In genomic region chr12:2117541-2117940, GRCh38 we compare ENCODE assay signal across 20 cellular contexts.
A peak's percentile ranks its signal among the peaks of the same experiment; 100 is the strongest.
DNase-seq lines count a peak whose midpoint lies in the region; ATAC-seq and TF ChIP-seq lines count a peak whose summit lies in the region.
"Had no signal": no experiment of that assay in that cellular context is flagged by ENCODE, and none has a peak within 500 bp of the region (broad histone marks: within the 10 kb centered on the region; RNA-seq: fewer than 3 reads in every experiment).

No MANE protein-coding gene starts in this region.

- H3K27me3 ChIP-seq in right atrium auricular region (no peaks in the 10 kb centered on the region), right cardiac atrium (ENCODE audit: control insufficient read depth, insufficient read depth) (no peaks in the 10 kb centered on the region), rectal smooth muscle tissue (ENCODE audit: control insufficient read depth, insufficient read depth, low read length) (no peaks in the 10 kb centered on the region), uterus (no peaks in the 10 kb centered on the region)
- H3K27me3 ChIP-seq: BLaER1, Peyer's patch had no signal

- no peak for DNase-seq in right atrium auricular region (ENCODE audit: low spot score)
- DNase-seq in right cardiac atrium = no peak
- no peak for DNase-seq in coronary artery (ENCODE audit: low spot score)
- peak in 1 of 2 donors; percentile 15 for DNase-seq in uterus
- DNase-seq in endothelial cell (ENCODE audit: low spot score) = no peak
- DNase-seq in NCI-H1105 treated with DMSO at 0.1 percent for 48 hours (lab: John Stamatoyannopoulos, UW) = no peak
- DNase-seq: CD4-positive, alpha-beta memory T cell; DMS153; GDM1; NCI-H1092 treated with DMSO at 0.1 percent for 48 hours; NCI-H2081; NCI-H510A; NCI-H748 treated with DMSO at 0.1 percent for 48 hours; NK-92 treated with Interleukin-12 subunit alpha and Interleukin-12 subunit beta, amount 100 ng/mL, for 24 hours; SHP77 had no signal

- H3K36me3 ChIP-seq in right atrium auricular region = peaks cover 66% of the 10 kb centered on the region
- H3K36me3 ChIP-seq in rectal smooth muscle tissue (ENCODE audit: control insufficient read depth, insufficient read depth, low read length) = no peaks in the 10 kb centered on the region
- no peaks in the 10 kb centered on the region for H3K36me3 ChIP-seq in uterus
- H3K36me3 ChIP-seq: BLaER1, HAP-1, Peyer's patch had no signal

- no peaks in the 10 kb centered on the region for H3K9me3 ChIP-seq in right atrium auricular region
- no peaks in the 10 kb centered on the region for H3K9me3 ChIP-seq in right cardiac atrium (ENCODE audit: control insufficient read depth, low read length)
- H3K9me3 ChIP-seq in uterus = no peaks in the 10 kb centered on the region
- H3K9me3 ChIP-seq: BLaER1, HAP-1, Peyer's patch had no signal

- peak overlapping the region; percentile 34 to 55 for H3K27ac ChIP-seq in right atrium auricular region
- no peak overlapping the region for H3K27ac ChIP-seq in right cardiac atrium (ENCODE audit: low read length)
- peak overlapping the region; percentile 80 to 90 for H3K27ac ChIP-seq in coronary artery
- H3K27ac ChIP-seq in rectal smooth muscle tissue (ENCODE audit: low read depth, low read length) = peak overlapping the region; percentile 78
- peak overlapping the region; percentile 19 to 82 for H3K27ac ChIP-seq in uterus
- H3K27ac ChIP-seq: BLaER1, Peyer's patch had no signal

- peaks cover 0 to 34% of the 10 kb centered on the region in 2 donors for H3K4me1 ChIP-seq in right atrium auricular region
- H3K4me1 ChIP-seq in right cardiac atrium (ENCODE audit: control insufficient read depth, insufficient read depth, low read length) = peaks cover 13% of the 10 kb centered on the region
- peaks cover 35% of the 10 kb centered on the region for H3K4me1 ChIP-seq in rectal smooth muscle tissue (ENCODE audit: control insufficient read depth, insufficient read depth, low read length)
- peaks cover 0 to 11% of the 10 kb centered on the region in 2 donors for H3K4me1 ChIP-seq in uterus
- H3K4me1 ChIP-seq: BLaER1, HAP-1 had no signal

- no peak overlapping the region for H3K4me3 ChIP-seq in right atrium auricular region
- H3K4me3 ChIP-seq in right cardiac atrium (ENCODE audit: low read length) = no peak overlapping the region
- no peak overlapping the region for H3K4me3 ChIP-seq in coronary artery
- H3K4me3 ChIP-seq in rectal smooth muscle tissue (ENCODE audit: low read length) = no peak overlapping the region
- H3K4me3 ChIP-seq in uterus = no peak overlapping the region
- H3K4me3 ChIP-seq: BLaER1, HAP-1, K562, Peyer's patch had no signal

- no peak for ATAC-seq in right cardiac atrium

- H3K9me3 Mint-ChIP-seq in endothelial cell (ENCODE audit: unreplicated experiment) = no peaks in the 10 kb centered on the region
- H3K9me3 Mint-ChIP-seq: CD4-positive, alpha-beta memory T cell had no signal

- peaks cover 6% of the 10 kb centered on the region for H3K36me3 Mint-ChIP-seq in endothelial cell (ENCODE audit: low read depth, unreplicated experiment)
- H3K36me3 Mint-ChIP-seq: CD4-positive, alpha-beta memory T cell had no signal

- no peak for TF ChIP-seq POLR2A in uterus (IDR thresholded peaks at IDR 0.05)

- H3K27ac Mint-ChIP-seq in endothelial cell (ENCODE audit: unreplicated experiment) = no peak overlapping the region

- TF ChIP-seq CTCF in right atrium auricular region (IDR thresholded peaks at IDR 0.05) = no peak
- TF ChIP-seq CTCF in coronary artery (IDR thresholded peaks at IDR 0.05) = no peak
- TF ChIP-seq CTCF in uterus (IDR thresholded peaks at IDR 0.05) = no peak
- TF ChIP-seq CTCF in endothelial cell (IDR thresholded peaks at IDR 0.05; ENCODE audit: unreplicated experiment) = no peak

- H3K4me1 Mint-ChIP-seq in endothelial cell (ENCODE audit: unreplicated experiment) = no peaks in the 10 kb centered on the region
- H3K4me1 Mint-ChIP-seq: CD4-positive, alpha-beta memory T cell had no signal

- no peak overlapping the region for H3K4me3 Mint-ChIP-seq in endothelial cell (ENCODE audit: unreplicated experiment)
- H3K4me3 Mint-ChIP-seq: CD4-positive, alpha-beta memory T cell had no signal

- WGBS in right cardiac atrium = 94% methylated on average over 7 of the region's 7 CpGs

- no peak overlapping the region for H3K9ac ChIP-seq in rectal smooth muscle tissue (ENCODE audit: low read length)
- H3K9ac ChIP-seq: BLaER1 had no signal

- H3K27me3 Mint-ChIP-seq in endothelial cell (ENCODE audit: unreplicated experiment) = peaks cover 1% of the 10 kb centered on the region

- intact Hi-C loops in right cardiac atrium (cut with DNase I) = no loop called here
- intact Hi-C loops in uterus (cut with DNase I; ENCODE audit: low total_unique reads) = no loop called here
